17 cellular contexts compared by ENCODE assay signal in genomic region chr2:65802298-65802942, GRCh38.
"Had no signal": no experiment of that assay in that cellular context is flagged by ENCODE, and none has a peak within 500 bp of the region (broad histone marks: within the 10 kb centered on the region; RNA-seq: fewer than 3 reads in every experiment).

No MANE protein-coding gene starts in this region.

- H3K36me3 Mint-ChIP-seq: memory B cell, natural killer cell had no signal

- H3K4me1 Mint-ChIP-seq: memory B cell; natural killer cell; stimulated activated naive CD8-positive, alpha-beta T cell treated with anti-CD3 and anti-CD28 coated beads, Interleukin-15, amount 100 ng/mL, for 72 hours had no signal

- H3K27ac Mint-ChIP-seq: effector memory CD8-positive, alpha-beta T cell; memory B cell; natural killer cell had no signal

- DNase-seq: cortex of kidney; effector memory CD8-positive, alpha-beta T cell; foreskin fibroblast; gastrocnemius medialis; head of caudate nucleus; natural killer cell; occipital lobe; stimulated activated CD4-positive, alpha-beta T cell treated with anti-CD3 and anti-CD28 coated beads, Interleukin-12 subunit alpha, Interleukin-12 subunit beta, amount 100 ng/mL, for 4 hours; stimulated activated CD4-positive, alpha-beta T cell treated with anti-CD3 and anti-CD28 coated beads, Interleukin-1b, Interleukin-23, amount 100 ng/mL, for 48 hours; stimulated activated CD4-positive, alpha-beta T cell treated with anti-CD3 and anti-CD28 coated beads, Interleukin-4, amount 100 ng/mL, for 1 hour; stimulated activated CD8-positive, alpha-beta memory T cell treated with anti-CD3 and anti-CD28 coated beads, Interleukin-4, amount 100 ng/mL, for 48 hours; stimulated activated naive CD4-positive, alpha-beta T cell; stimulated activated naive CD8-positive, alpha-beta T cell treated with anti-CD3 and anti-CD28 coated beads, Interleukin-15, amount 100 ng/mL, for 72 hours; transverse colon; upper lobe of right lung; uterus had no signal

- H3K27me3 Mint-ChIP-seq: effector memory CD8-positive, alpha-beta T cell; stimulated activated naive CD8-positive, alpha-beta T cell treated with anti-CD3 and anti-CD28 coated beads, Interleukin-15, amount 100 ng/mL, for 72 hours had no signal

- H3K4me3 Mint-ChIP-seq: effector memory CD8-positive, alpha-beta T cell; memory B cell; natural killer cell; stimulated activated naive CD8-positive, alpha-beta T cell treated with anti-CD3 and anti-CD28 coated beads, Interleukin-15, amount 100 ng/mL, for 72 hours had no signal
